In genomic region chr17:63399316-63399715, GRCh38 we compare ENCODE assay signal across 14 cellular contexts. TPM values are rescaled to one million over a fixed set of nuclear protein-coding genes. Genes with fewer than 3 reads are reported as not detected.
DNase-seq lines count a peak whose midpoint lies in the region; ATAC-seq, FAIRE-seq and TF ChIP-seq lines count a peak whose summit lies in the region.
"Had no signal": no experiment of that assay in that cellular context is flagged by ENCODE, and none has a peak within 500 bp of the region (broad histone marks: within the 10 kb centered on the region; RNA-seq: fewer than 3 reads in every experiment).

No MANE protein-coding gene starts in this region.

- no peaks in the 10 kb centered on the region for H3K9me3 Mint-ChIP-seq in activated T-helper 17 cell treated with anti-CD3 and anti-CD28 coated beads, Interleukin-2, amount 50 U/mL, for 72 hours
- H3K9me3 Mint-ChIP-seq: activated CD4-positive, alpha-beta memory T cell treated with anti-CD3 and anti-CD28 coated beads for 36 hours had no signal

- no peak for ATAC-seq in activated T-helper 17 cell treated with anti-CD3 and anti-CD28 coated beads, Interleukin-2, amount 50 U/mL, for 72 hours (replicated peaks)
- ATAC-seq in GM21526 (IDR thresholded peaks at IDR 0.05; ENCODE audit: low FRiP score, unreplicated experiment) = no peak

- peak overlapping the region; percentile 26 for H3K27ac Mint-ChIP-seq in activated T-helper 17 cell treated with anti-CD3 and anti-CD28 coated beads, Interleukin-2, amount 50 U/mL, for 72 hours
- H3K27ac Mint-ChIP-seq: activated CD4-positive, alpha-beta memory T cell treated with anti-CD3 and anti-CD28 coated beads for 36 hours; progenitor cell of endocrine pancreas had no signal

- no peaks in the 10 kb centered on the region for H3K27me3 Mint-ChIP-seq in activated T-helper 17 cell treated with anti-CD3 and anti-CD28 coated beads, Interleukin-2, amount 50 U/mL, for 72 hours
- H3K27me3 Mint-ChIP-seq: activated CD4-positive, alpha-beta memory T cell treated with anti-CD3 and anti-CD28 coated beads for 36 hours; progenitor cell of endocrine pancreas had no signal

- H3K4me3 Mint-ChIP-seq in activated T-helper 17 cell treated with anti-CD3 and anti-CD28 coated beads, Interleukin-2, amount 50 U/mL, for 72 hours = no peak overlapping the region
- H3K4me3 Mint-ChIP-seq: activated CD4-positive, alpha-beta memory T cell treated with anti-CD3 and anti-CD28 coated beads for 36 hours had no signal

- no peak for FAIRE-seq in D721Med (lab: Jason Lieb, UNC)
- FAIRE-seq: H54 had no signal

- peaks cover 5% of the 10 kb centered on the region for H3K4me1 Mint-ChIP-seq in activated T-helper 17 cell treated with anti-CD3 and anti-CD28 coated beads, Interleukin-2, amount 50 U/mL, for 72 hours

- DNase-seq in GM03348 (ENCODE audit: low spot score) = peak; percentile 54
- peak; percentile 88 for DNase-seq in foreskin melanocyte
- peak; percentile 26 for DNase-seq in pulmonary artery endothelial cell (ENCODE audit: low read depth, low spot score)
- no peak for DNase-seq in D721Med (ENCODE audit: insufficient read length, low spot score)
- no peak for DNase-seq in NCI-H1105 (lab: John Stamatoyannopoulos, UW)
- no peak for DNase-seq in D341Med (ENCODE audit: low spot score)
- DNase-seq: activated CD4-positive, alpha-beta memory T cell treated with anti-CD3 and anti-CD28 coated beads for 36 hours; activated naive CD4-positive, alpha-beta T cell; cerebellar nuclear complex; NCI-H187 had no signal

- H3K36me3 Mint-ChIP-seq in activated T-helper 17 cell treated with anti-CD3 and anti-CD28 coated beads, Interleukin-2, amount 50 U/mL, for 72 hours (ENCODE audit: low read depth) = peaks cover 30% of the 10 kb centered on the region

- no peak for TF ChIP-seq CTCF in D721Med (IDR thresholded peaks at IDR 0.05; ENCODE audit: insufficient read depth, missing control alignments)

RNA-seq across cellular contexts. Expression of gene CYB561, which starts 46.8 kb away (rescaled TPM):
- 10 to 100 TPM in 1 of 2 donors, 1 to 10 TPM in 1; 6.7 to 10.8 TPM for total RNA-seq in activated T-helper 17 cell treated with anti-CD3 and anti-CD28 coated beads, Interleukin-2, amount 50 U/mL, for 72 hours
- total RNA-seq in pulmonary artery endothelial cell = 26.1 and 34.6 TPM in 2 replicates

Comparison
In these comparisons a context has a peak if more than half of its experiments do, and no peak if none do; other contexts are left out.
1. DNase-seq: peak in GM03348 (single experiment), foreskin melanocyte (single experiment) and pulmonary artery endothelial cell (single experiment); none in D721Med (single experiment), NCI-H1105 (single experiment) and D341Med (single experiment).